In genomic region chr14:68762944-68763831, GRCh38 we compare ENCODE assay signal across 1 cellular context.
TF ChIP-seq lines count a peak whose summit lies in the region.

No MANE protein-coding gene starts in this region.

TF ChIP-seq in K562, 482 proteins besides CTCF, POLR2A, EP300 and RAD21 (continued from another document and continues in another):
- no peak for TF ChIP-seq CBFB (CRISPR knock-in tag; IDR thresholded peaks at IDR 0.05)
- TF ChIP-seq ZNF398 (CRISPR knock-in tag; IDR thresholded peaks at IDR 0.05), result no peak
- TF ChIP-seq GATA2 (CRISPR knock-in tag; IDR thresholded peaks at IDR 0.05), result peak; percentile 89
- TF ChIP-seq ZNF140 (CRISPR knock-in tag; IDR thresholded peaks at IDR 0.05), result no peak
- TF ChIP-seq MITF (IDR thresholded peaks at IDR 0.05), result no peak
- no peak for TF ChIP-seq ZNF217 (CRISPR knock-in tag; IDR thresholded peaks at IDR 0.05)
- no peak for TF ChIP-seq ZNF3 (CRISPR knock-in tag; IDR thresholded peaks at IDR 0.05)
- TF ChIP-seq NCOA1 (IDR thresholded peaks at IDR 0.05; ENCODE audit: low read depth), result 0 out of 2 replicates have a peak, but pooled peaks have one; percentile 21
- TF ChIP-seq MAX (CRISPR knock-in tag; IDR thresholded peaks at IDR 0.05), result no peak
- TF ChIP-seq ILK (tag; IDR thresholded peaks at IDR 0.05; ENCODE audit: borderline replicate concordance, low read depth), result no peak
- no peak for TF ChIP-seq HDGF (IDR thresholded peaks at IDR 0.05)
- TF ChIP-seq ZNF561 (CRISPR knock-in tag; conservative IDR thresholded peaks at IDR 0.05), result no peak
- peak; percentile 64 to 75; a peak in 3 of 4 replicates for TF ChIP-seq TRIM24 (IDR thresholded peaks at IDR 0.05)
- no peak for TF ChIP-seq HIVEP1 (CRISPR knock-in tag; IDR thresholded peaks at IDR 0.05)
- TF ChIP-seq NR3C1 (CRISPR knock-in tag; IDR thresholded peaks at IDR 0.05), result no peak
- no peak for TF ChIP-seq ZFP36 (IDR thresholded peaks at IDR 0.05; ENCODE audit: low read depth, low read length, partially characterized antibody)
- peak; percentile 56; the same call in 1 of the 2 replicates for TF ChIP-seq MTA2 (IDR thresholded peaks at IDR 0.05; ENCODE audit: low read depth)
- TF ChIP-seq KHSRP (IDR thresholded peaks at IDR 0.05), result no peak
- TF ChIP-seq SMC3 (conservative IDR thresholded peaks at IDR 0.05; ENCODE audit: insufficient read depth, low read depth, low read length), result no peak
- no peak for TF ChIP-seq ZNF583 (CRISPR knock-in tag; IDR thresholded peaks at IDR 0.05)
- TF ChIP-seq FOXA3 (CRISPR knock-in tag; conservative IDR thresholded peaks at IDR 0.05 in 1 of 2, IDR thresholded peaks at IDR 0.05 in 1 of 2), result peak in 1 of 2 experiments; percentile 16; a peak in 1 of 4 replicates
- TF ChIP-seq HLTF (IDR thresholded peaks at IDR 0.05), result no peak
- TF ChIP-seq SAFB2 (IDR thresholded peaks at IDR 0.05; ENCODE audit: borderline replicate concordance, low read depth, low read length, severe bottlenecking), result no peak
- no peak for TF ChIP-seq ZNF780A (CRISPR knock-in tag; IDR thresholded peaks at IDR 0.05)
- TF ChIP-seq U2AF2 (optimal IDR thresholded peaks at IDR 0.05; ENCODE audit: low read depth, low read length), result no peak
- TF ChIP-seq RCOR1 (IDR thresholded peaks at IDR 0.05; ENCODE audit: borderline replicate concordance in 1 of 2, low read depth in 2 of 2, low read length in 2 of 2), result peak in 1 of 2 experiments; percentile 96; a peak in 2 of 4 replicates
- no peak for TF ChIP-seq E4F1 (CRISPR knock-in tag; IDR thresholded peaks at IDR 0.05; ENCODE audit: borderline replicate concordance)
- TF ChIP-seq ZNF766 (CRISPR knock-in tag; conservative IDR thresholded peaks at IDR 0.05), result peak; percentile 49; the same call in 1 of the 2 replicates
- TF ChIP-seq ZNF143 (CRISPR knock-in tag; IDR thresholded peaks at IDR 0.05), result no peak
- no peak for TF ChIP-seq SETDB1 (IDR thresholded peaks at IDR 0.05; ENCODE audit: low read length)
- no peak for TF ChIP-seq SIRT6 (IDR thresholded peaks at IDR 0.05; ENCODE audit: low read depth, low read length)
- TF ChIP-seq KDM4B (IDR thresholded peaks at IDR 0.05; ENCODE audit: borderline replicate concordance in 2 of 2, low read depth in 1 of 2), result no peak
- no peak for TF ChIP-seq ETV6 (IDR thresholded peaks at IDR 0.05; ENCODE audit: borderline replicate concordance in 1 of 2, low read depth in 2 of 2, low read length in 1 of 2)
- no peak for TF ChIP-seq ETV6 (CRISPR knock-in tag; IDR thresholded peaks at IDR 0.05; ENCODE audit: borderline replicate concordance)
- TF ChIP-seq ZNF197 (CRISPR knock-in tag; IDR thresholded peaks at IDR 0.05; ENCODE audit: low read depth), result no peak
- TF ChIP-seq ZBTB5 (IDR thresholded peaks at IDR 0.05), result peak; percentile 62; the same call in 1 of the 2 replicates
- no peak for TF ChIP-seq EHMT2 (IDR thresholded peaks at IDR 0.05)
- no peak for TF ChIP-seq ZBTB8A (IDR thresholded peaks at IDR 0.05; ENCODE audit: partially characterized antibody)
- no peak for TF ChIP-seq KLF6 (CRISPR knock-in tag; IDR thresholded peaks at IDR 0.05; ENCODE audit: borderline replicate concordance)
- peak; percentile 37; the same call in 1 of the 2 replicates for TF ChIP-seq BHLHE40 (IDR thresholded peaks at IDR 0.05; ENCODE audit: low read length)
- peak; percentile 81 for TF ChIP-seq SMAD4 (CRISPR knock-in tag; conservative IDR thresholded peaks at IDR 0.05)
- 0 out of 3 replicates have a peak, but pooled peaks of 1 of the 2 experiments have one; percentile 51 for TF ChIP-seq CBX3 (IDR thresholded peaks at IDR 0.05; ENCODE audit: borderline replicate concordance in 1 of 2, low read length in 2 of 2)
- TF ChIP-seq MCM5 (IDR thresholded peaks at IDR 0.05; ENCODE audit: low read depth), result no peak
- TF ChIP-seq PYGO2 (tag; IDR thresholded peaks at IDR 0.05), result no peak
- peak in 1 of 2 experiments; percentile 79; a peak in 1 of 4 replicates for TF ChIP-seq SRF (CRISPR knock-in tag; IDR thresholded peaks at IDR 0.05)
- TF ChIP-seq BCOR (IDR thresholded peaks at IDR 0.05), result no peak
- 0 out of 2 replicates have a peak, but pooled peaks have one; percentile 23 for TF ChIP-seq GABPB1 (CRISPR knock-in tag; IDR thresholded peaks at IDR 0.05)
- TF ChIP-seq HMG20A (CRISPR knock-in tag; conservative IDR thresholded peaks at IDR 0.05), result no peak
- no peak for TF ChIP-seq PRMT5 (CRISPR knock-in tag; IDR thresholded peaks at IDR 0.05)
- TF ChIP-seq TFE3 (CRISPR knock-in tag; IDR thresholded peaks at IDR 0.05), result no peak
- TF ChIP-seq PRDM10 (IDR thresholded peaks at IDR 0.05; ENCODE audit: partially characterized antibody), result peak; percentile 52
- TF ChIP-seq ASH1L (IDR thresholded peaks at IDR 0.05; ENCODE audit: borderline replicate concordance, low read depth, partially characterized antibody), result no peak
- TF ChIP-seq FOXK1 (CRISPR knock-in tag; IDR thresholded peaks at IDR 0.05; ENCODE audit: borderline replicate concordance), result no peak
- TF ChIP-seq TCF7L2 (IDR thresholded peaks at IDR 0.05; ENCODE audit: low read depth, low read length), result no peak
- no peak for TF ChIP-seq COPS2 (conservative IDR thresholded peaks at IDR 0.05)
- TF ChIP-seq DMBX1 (CRISPR knock-in tag; IDR thresholded peaks at IDR 0.05; ENCODE audit: borderline replicate concordance), result no peak; the same call in 1 of the 2 replicates
- TF ChIP-seq NONO (IDR thresholded peaks at IDR 0.05; ENCODE audit: low read depth in 2 of 2, low read length in 1 of 2), result no peak
- TF ChIP-seq MECOM (CRISPR knock-in tag; IDR thresholded peaks at IDR 0.05), result no peak
- TF ChIP-seq ZBTB7A (IDR thresholded peaks at IDR 0.05; ENCODE audit: borderline replicate concordance, control insufficient read depth, low read depth, low read length), result peak; percentile 55; the same call in 1 of the 2 replicates
- no peak for TF ChIP-seq RBM25 (IDR thresholded peaks at IDR 0.05; ENCODE audit: low read depth, low read length, severe bottlenecking)
- TF ChIP-seq MTA1 (IDR thresholded peaks at IDR 0.05; ENCODE audit: borderline replicate concordance), result peak; percentile 56; the same call in 1 of the 2 replicates
- TF ChIP-seq MAFG (tag; conservative IDR thresholded peaks at IDR 0.05), result no peak
- TF ChIP-seq ZBTB34 (CRISPR knock-in tag; IDR thresholded peaks at IDR 0.05), result no peak
- TF ChIP-seq DPF2 (IDR thresholded peaks at IDR 0.05), result peak; percentile 80
- TF ChIP-seq LEF1 (IDR thresholded peaks at IDR 0.05), result peak; percentile 69
- no peak for TF ChIP-seq TCFL5 (CRISPR knock-in tag; conservative IDR thresholded peaks at IDR 0.05)
